8 cellular contexts compared by ENCODE assay signal in genomic region chr9:93468763-93469456, GRCh38. TPM values are rescaled to one million over a fixed set of nuclear protein-coding genes. Genes with fewer than 3 reads are reported as not detected.
A peak's percentile ranks its signal among the peaks of the same experiment; 100 is the strongest.
DNase-seq lines count a peak whose midpoint lies in the region; ATAC-seq lines count a peak whose summit lies in the region.

No MANE protein-coding gene starts in this region.

- H3K4me1 ChIP-seq in ectodermal cell (ENCODE audit: control insufficient read depth, insufficient read depth, low read length) (peaks cover 9% of the 10 kb centered on the region), mucosa of stomach (ENCODE audit: control insufficient read depth, insufficient read depth, low read length) (peaks cover 67% of the 10 kb centered on the region)

- DNase-seq in stimulated activated naive CD8-positive, alpha-beta T cell treated with anti-CD3 and anti-CD28 coated beads, Interleukin-15, Interleukin-2, amounts not matched to agents 100 U/mL and 50 U/mL, for 24 hours: no peak
- DNase-seq in GDM1 (lab: John Stamatoyannopoulos, UW) (no peak), NCI-H1436 treated with DMSO at 0.1 percent for 48 hours (lab: John Stamatoyannopoulos, UW) (no peak), NCI-H1436 (lab: John Stamatoyannopoulos, UW) (no peak), NCI-H774 (lab: John Stamatoyannopoulos, UW) (no peak)

- H3K4me3 Mint-ChIP-seq in stimulated activated naive CD8-positive, alpha-beta T cell treated with anti-CD3 and anti-CD28 coated beads, Interleukin-15, Interleukin-2, amounts not matched to agents 100 ng/mL and 50 ng/mL, for 24 hours: no peak overlapping the region

- no peak overlapping the region for H3K4me3 ChIP-seq in ectodermal cell (ENCODE audit: insufficient read depth, low read depth, low read length)
- H3K4me3 ChIP-seq in mucosa of stomach (ENCODE audit: low read length): no peak overlapping the region

- H3K9ac ChIP-seq in mucosa of stomach (ENCODE audit: low read length): peak overlapping the region; percentile 71

- H3K4me1 Mint-ChIP-seq in stimulated activated naive CD8-positive, alpha-beta T cell treated with anti-CD3 and anti-CD28 coated beads, Interleukin-15, Interleukin-2, amounts not matched to agents 100 ng/mL and 50 ng/mL, for 24 hours (ENCODE audit: low read depth): peaks cover 71% of the 10 kb centered on the region

- H3K36me3 ChIP-seq in ectodermal cell (ENCODE audit: control insufficient read depth, insufficient read depth, low read length) (no peaks in the 10 kb centered on the region), mucosa of stomach (ENCODE audit: control insufficient read depth, insufficient read depth, low read length) (no peaks in the 10 kb centered on the region)

- peak overlapping the region; percentile 5 for H3K27ac ChIP-seq in ectodermal cell (ENCODE audit: insufficient read depth, low read depth, low read length, poor library complexity, severe bottlenecking)

- peak overlapping the region; percentile 45 for H3K27ac Mint-ChIP-seq in stimulated activated naive CD8-positive, alpha-beta T cell treated with anti-CD3 and anti-CD28 coated beads, Interleukin-15, Interleukin-2, amounts not matched to agents 100 ng/mL and 50 ng/mL, for 24 hours

- H3K27me3 ChIP-seq in ectodermal cell (ENCODE audit: control insufficient read depth, insufficient read depth, low read length, poor library complexity, severe bottlenecking): no peaks in the 10 kb centered on the region
- H3K27me3 ChIP-seq in mucosa of stomach (ENCODE audit: control insufficient read depth, insufficient read depth, low read length): no peaks in the 10 kb centered on the region

- H3K9me3 Mint-ChIP-seq in stimulated activated naive CD8-positive, alpha-beta T cell treated with anti-CD3 and anti-CD28 coated beads, Interleukin-15, Interleukin-2, amounts not matched to agents 100 ng/mL and 50 ng/mL, for 24 hours: no peaks in the 10 kb centered on the region

- no peaks in the 10 kb centered on the region for H3K27me3 Mint-ChIP-seq in stimulated activated naive CD8-positive, alpha-beta T cell treated with anti-CD3 and anti-CD28 coated beads, Interleukin-15, Interleukin-2, amounts not matched to agents 100 ng/mL and 50 ng/mL, for 24 hours

- no peak for ATAC-seq in stimulated activated naive CD8-positive, alpha-beta T cell treated with anti-CD3 and anti-CD28 coated beads, Interleukin-15, Interleukin-2, amounts not matched to agents 100 U/mL and 50 U/mL, for 24 hours

- H3K36me3 Mint-ChIP-seq in stimulated activated naive CD8-positive, alpha-beta T cell treated with anti-CD3 and anti-CD28 coated beads, Interleukin-15, Interleukin-2, amounts not matched to agents 100 ng/mL and 50 ng/mL, for 24 hours (ENCODE audit: low read depth): peaks cover 34% of the 10 kb centered on the region

- WGBS in ectodermal cell, 2 experiments: 48 to 66% methylated on average over 4 to 5 of the region's 5 CpGs

- H3K9me3 ChIP-seq in ectodermal cell (ENCODE audit: control insufficient read depth, low read length) (no peaks in the 10 kb centered on the region), mucosa of stomach (ENCODE audit: control insufficient read depth, low read length) (no peaks in the 10 kb centered on the region)

RNA-seq across cellular contexts. Expression of gene FAM120AOS, which starts 15.5 kb away (rescaled TPM):
- 41.0 TPM for polyA plus RNA-seq in ectodermal cell (2013, experiment 1 of 4)
- polyA plus RNA-seq in ectodermal cell (2013, experiment 2 of 4): 42.4 TPM
- polyA plus RNA-seq in ectodermal cell (2013, experiment 3 of 4): 34.1 TPM
- polyA plus RNA-seq in ectodermal cell (2013, experiment 4 of 4): 37.2 TPM

RNA-seq across cellular contexts. Expression of gene FAM120A, which starts 17.4 kb away (rescaled TPM):
- 30.4 TPM for polyA plus RNA-seq in ectodermal cell (2013, experiment 1 of 4)
- polyA plus RNA-seq in ectodermal cell (2013, experiment 2 of 4): 27.2 TPM
- 24.4 TPM for polyA plus RNA-seq in ectodermal cell (2013, experiment 3 of 4)
- polyA plus RNA-seq in ectodermal cell (2013, experiment 4 of 4): 27.0 TPM
